2 cellular contexts compared by ENCODE assay signal in the genomic region with DNA sequence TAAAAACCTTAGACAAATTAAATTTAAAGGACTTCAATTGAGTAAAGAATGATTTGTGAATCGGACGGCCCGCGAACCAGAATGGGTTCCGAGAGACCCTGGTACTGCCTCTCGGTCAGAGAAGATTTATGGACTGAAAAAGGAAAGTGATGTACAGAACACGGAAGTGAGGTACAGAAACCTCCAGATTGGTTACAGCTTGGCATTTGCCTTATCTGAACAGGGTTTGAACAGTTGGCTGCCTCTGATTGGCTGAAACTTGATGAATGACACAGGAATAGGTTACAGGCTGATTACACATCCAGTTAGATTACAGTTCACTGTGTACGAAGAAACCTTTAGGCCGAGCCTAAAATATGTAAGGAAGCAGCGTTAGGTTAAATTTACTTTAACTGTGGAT.
TF ChIP-seq lines count a peak whose summit lies in the region.

No MANE protein-coding gene starts in this region.

TF ChIP-seq in SK-N-SH treated with all-trans-retinoic acid at 6 μM for 48 hours, 23 proteins besides CTCF, POLR2A, EP300 and RAD21 (continued from another document):
- TF ChIP-seq, protein P1, sequence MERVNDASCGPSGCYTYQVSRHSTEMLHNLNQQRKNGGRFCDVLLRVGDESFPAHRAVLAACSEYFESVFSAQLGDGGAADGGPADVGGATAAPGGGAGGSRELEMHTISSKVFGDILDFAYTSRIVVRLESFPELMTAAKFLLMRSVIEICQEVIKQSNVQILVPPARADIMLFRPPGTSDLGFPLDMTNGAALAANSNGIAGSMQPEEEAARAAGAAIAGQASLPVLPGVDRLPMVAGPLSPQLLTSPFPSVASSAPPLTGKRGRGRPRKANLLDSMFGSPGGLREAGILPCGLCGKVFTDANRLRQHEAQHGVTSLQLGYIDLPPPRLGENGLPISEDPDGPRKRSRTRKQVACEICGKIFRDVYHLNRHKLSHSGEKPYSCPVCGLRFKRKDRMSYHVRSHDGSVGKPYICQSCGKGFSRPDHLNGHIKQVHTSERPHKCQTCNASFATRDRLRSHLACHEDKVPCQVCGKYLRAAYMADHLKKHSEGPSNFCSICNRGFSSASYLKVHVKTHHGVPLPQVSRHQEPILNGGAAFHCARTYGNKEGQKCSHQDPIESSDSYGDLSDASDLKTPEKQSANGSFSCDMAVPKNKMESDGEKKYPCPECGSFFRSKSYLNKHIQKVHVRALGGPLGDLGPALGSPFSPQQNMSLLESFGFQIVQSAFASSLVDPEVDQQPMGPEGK (CRISPR knock-in tag; IDR thresholded peaks at IDR 0.05; ENCODE audit: borderline replicate concordance): no peak
- TF ChIP-seq SNAI2 (CRISPR knock-in tag; IDR thresholded peaks at IDR 0.05) (no peak), TCF4 (CRISPR knock-in tag; IDR thresholded peaks at IDR 0.05; ENCODE audit: borderline replicate concordance) (no peak), OSR1 (CRISPR knock-in tag; IDR thresholded peaks at IDR 0.05) (no peak), ZFP30 (CRISPR knock-in tag; IDR thresholded peaks at IDR 0.05) (no peak), ZC3H10 (CRISPR knock-in tag; IDR thresholded peaks at IDR 0.05) (no peak), GLIS3 (CRISPR knock-in tag; IDR thresholded peaks at IDR 0.05) (no peak), ZNF565 (CRISPR knock-in tag; conservative IDR thresholded peaks at IDR 0.05; ENCODE audit: low read depth) (no peak)
- TF ChIP-seq, protein P2, sequence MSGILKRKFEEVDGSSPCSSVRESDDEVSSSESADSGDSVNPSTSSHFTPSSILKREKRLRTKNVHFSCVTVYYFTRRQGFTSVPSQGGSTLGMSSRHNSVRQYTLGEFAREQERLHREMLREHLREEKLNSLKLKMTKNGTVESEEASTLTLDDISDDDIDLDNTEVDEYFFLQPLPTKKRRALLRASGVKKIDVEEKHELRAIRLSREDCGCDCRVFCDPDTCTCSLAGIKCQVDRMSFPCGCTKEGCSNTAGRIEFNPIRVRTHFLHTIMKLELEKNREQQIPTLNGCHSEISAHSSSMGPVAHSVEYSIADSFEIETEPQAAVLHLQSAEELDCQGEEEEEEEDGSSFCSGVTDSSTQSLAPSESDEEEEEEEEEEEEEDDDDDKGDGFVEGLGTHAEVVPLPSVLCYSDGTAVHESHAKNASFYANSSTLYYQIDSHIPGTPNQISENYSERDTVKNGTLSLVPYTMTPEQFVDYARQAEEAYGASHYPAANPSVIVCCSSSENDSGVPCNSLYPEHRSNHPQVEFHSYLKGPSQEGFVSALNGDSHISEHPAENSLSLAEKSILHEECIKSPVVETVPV (CRISPR knock-in tag; IDR thresholded peaks at IDR 0.05): no peak

TF ChIP-seq in K562, 482 proteins besides CTCF, POLR2A, EP300 and RAD21 (continued from another document):
- TF ChIP-seq MEIS2 (IDR thresholded peaks at IDR 0.05; ENCODE audit: partially characterized antibody) (peak; percentile 73), PTRF (tag; IDR thresholded peaks at IDR 0.05) (no peak), NKRF (IDR thresholded peaks at IDR 0.05; ENCODE audit: borderline replicate concordance) (no peak), PBX2 (CRISPR knock-in tag; IDR thresholded peaks at IDR 0.05; ENCODE audit: low read depth) (no peak), PBX2 (tag; conservative IDR thresholded peaks at IDR 0.05; ENCODE audit: low read depth) (peak; percentile 26; the same call in 1 of the 2 replicates), TSHZ1 (CRISPR knock-in tag; IDR thresholded peaks at IDR 0.05) (no peak), THAP7 (CRISPR knock-in tag; IDR thresholded peaks at IDR 0.05) (no peak), ZNF354B (CRISPR knock-in tag; IDR thresholded peaks at IDR 0.05) (no peak), SIN3B (IDR thresholded peaks at IDR 0.05; ENCODE audit: low read depth) (no peak), FOXM1 (IDR thresholded peaks at IDR 0.05; ENCODE audit: low read depth) (peak; percentile 67), FOXM1 (CRISPR knock-in tag; IDR thresholded peaks at IDR 0.05; ENCODE audit: low read depth) (no peak)
- TF ChIP-seq, protein P3, sequence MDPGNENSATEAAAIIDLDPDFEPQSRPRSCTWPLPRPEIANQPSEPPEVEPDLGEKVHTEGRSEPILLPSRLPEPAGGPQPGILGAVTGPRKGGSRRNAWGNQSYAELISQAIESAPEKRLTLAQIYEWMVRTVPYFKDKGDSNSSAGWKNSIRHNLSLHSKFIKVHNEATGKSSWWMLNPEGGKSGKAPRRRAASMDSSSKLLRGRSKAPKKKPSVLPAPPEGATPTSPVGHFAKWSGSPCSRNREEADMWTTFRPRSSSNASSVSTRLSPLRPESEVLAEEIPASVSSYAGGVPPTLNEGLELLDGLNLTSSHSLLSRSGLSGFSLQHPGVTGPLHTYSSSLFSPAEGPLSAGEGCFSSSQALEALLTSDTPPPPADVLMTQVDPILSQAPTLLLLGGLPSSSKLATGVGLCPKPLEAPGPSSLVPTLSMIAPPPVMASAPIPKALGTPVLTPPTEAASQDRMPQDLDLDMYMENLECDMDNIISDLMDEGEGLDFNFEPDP (CRISPR knock-in tag; IDR thresholded peaks at IDR 0.05): no peak
- TF ChIP-seq, protein P4, sequence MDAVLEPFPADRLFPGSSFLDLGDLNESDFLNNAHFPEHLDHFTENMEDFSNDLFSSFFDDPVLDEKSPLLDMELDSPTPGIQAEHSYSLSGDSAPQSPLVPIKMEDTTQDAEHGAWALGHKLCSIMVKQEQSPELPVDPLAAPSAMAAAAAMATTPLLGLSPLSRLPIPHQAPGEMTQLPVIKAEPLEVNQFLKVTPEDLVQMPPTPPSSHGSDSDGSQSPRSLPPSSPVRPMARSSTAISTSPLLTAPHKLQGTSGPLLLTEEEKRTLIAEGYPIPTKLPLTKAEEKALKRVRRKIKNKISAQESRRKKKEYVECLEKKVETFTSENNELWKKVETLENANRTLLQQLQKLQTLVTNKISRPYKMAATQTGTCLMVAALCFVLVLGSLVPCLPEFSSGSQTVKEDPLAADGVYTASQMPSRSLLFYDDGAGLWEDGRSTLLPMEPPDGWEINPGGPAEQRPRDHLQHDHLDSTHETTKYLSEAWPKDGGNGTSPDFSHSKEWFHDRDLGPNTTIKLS (IDR thresholded peaks at IDR 0.05; ENCODE audit: borderline replicate concordance, low read depth): no peak
- TF ChIP-seq, protein P5, sequence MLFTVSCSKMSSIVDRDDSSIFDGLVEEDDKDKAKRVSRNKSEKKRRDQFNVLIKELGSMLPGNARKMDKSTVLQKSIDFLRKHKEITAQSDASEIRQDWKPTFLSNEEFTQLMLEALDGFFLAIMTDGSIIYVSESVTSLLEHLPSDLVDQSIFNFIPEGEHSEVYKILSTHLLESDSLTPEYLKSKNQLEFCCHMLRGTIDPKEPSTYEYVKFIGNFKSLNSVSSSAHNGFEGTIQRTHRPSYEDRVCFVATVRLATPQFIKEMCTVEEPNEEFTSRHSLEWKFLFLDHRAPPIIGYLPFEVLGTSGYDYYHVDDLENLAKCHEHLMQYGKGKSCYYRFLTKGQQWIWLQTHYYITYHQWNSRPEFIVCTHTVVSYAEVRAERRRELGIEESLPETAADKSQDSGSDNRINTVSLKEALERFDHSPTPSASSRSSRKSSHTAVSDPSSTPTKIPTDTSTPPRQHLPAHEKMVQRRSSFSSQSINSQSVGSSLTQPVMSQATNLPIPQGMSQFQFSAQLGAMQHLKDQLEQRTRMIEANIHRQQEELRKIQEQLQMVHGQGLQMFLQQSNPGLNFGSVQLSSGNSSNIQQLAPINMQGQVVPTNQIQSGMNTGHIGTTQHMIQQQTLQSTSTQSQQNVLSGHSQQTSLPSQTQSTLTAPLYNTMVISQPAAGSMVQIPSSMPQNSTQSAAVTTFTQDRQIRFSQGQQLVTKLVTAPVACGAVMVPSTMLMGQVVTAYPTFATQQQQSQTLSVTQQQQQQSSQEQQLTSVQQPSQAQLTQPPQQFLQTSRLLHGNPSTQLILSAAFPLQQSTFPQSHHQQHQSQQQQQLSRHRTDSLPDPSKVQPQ (CRISPR knock-in tag; IDR thresholded peaks at IDR 0.05; ENCODE audit: borderline replicate concordance): no peak
- TF ChIP-seq, protein P6, sequence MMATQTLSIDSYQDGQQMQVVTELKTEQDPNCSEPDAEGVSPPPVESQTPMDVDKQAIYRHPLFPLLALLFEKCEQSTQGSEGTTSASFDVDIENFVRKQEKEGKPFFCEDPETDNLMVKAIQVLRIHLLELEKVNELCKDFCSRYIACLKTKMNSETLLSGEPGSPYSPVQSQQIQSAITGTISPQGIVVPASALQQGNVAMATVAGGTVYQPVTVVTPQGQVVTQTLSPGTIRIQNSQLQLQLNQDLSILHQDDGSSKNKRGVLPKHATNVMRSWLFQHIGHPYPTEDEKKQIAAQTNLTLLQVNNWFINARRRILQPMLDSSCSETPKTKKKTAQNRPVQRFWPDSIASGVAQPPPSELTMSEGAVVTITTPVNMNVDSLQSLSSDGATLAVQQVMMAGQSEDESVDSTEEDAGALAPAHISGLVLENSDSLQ (IDR thresholded peaks at IDR 0.05): peak; percentile 93
TF ChIP-seq in K562: peak in this region for 4.
